Comparison of ENCODE assay signal across 8 cellular contexts in genomic region chr13:99916366-99917103, GRCh38. TPM values are rescaled to one million over a fixed set of nuclear protein-coding genes. Genes with fewer than 3 reads are reported as not detected.
DNase-seq lines count a peak whose midpoint lies in the region; ATAC-seq and TF ChIP-seq lines count a peak whose summit lies in the region.

No MANE protein-coding gene starts in this region.

- no peaks in the 10 kb centered on the region for H3K9me3 ChIP-seq in stomach

- WGBS in stomach, 5 donors, result 38 to 47% (median 42%) methylated on average over 10 of the region's 10 CpGs

- H3K36me3 ChIP-seq in stomach, result no peaks in the 10 kb centered on the region

- no peak overlapping the region for H3K27ac ChIP-seq in stomach

- TF ChIP-seq EP300 in stomach (IDR thresholded peaks at IDR 0.05), result no peak

- TF ChIP-seq CTCF in stomach (IDR thresholded peaks at IDR 0.05), result peak in 5 of 7 experiments; percentile 66 to 94 (median 79)

- peaks cover 0 to 45% (median 4%) of the 10 kb centered on the region in 3 donors for H3K27me3 ChIP-seq in stomach

- peak; percentile 90 for ATAC-seq in GM18861 (IDR thresholded peaks at IDR 0.05; ENCODE audit: unreplicated experiment)
- ATAC-seq in HG03432 (IDR thresholded peaks at IDR 0.05; ENCODE audit: unreplicated experiment), result peak; percentile 85

- no peak overlapping the region for H3K4me3 ChIP-seq in stomach

- H3K4me1 ChIP-seq in stomach, result peaks cover 0 to 4% (median 0%) of the 10 kb centered on the region in 4 donors

- TF ChIP-seq POLR2A in stomach (IDR thresholded peaks at IDR 0.05), result no peak

- DNase-seq in COLO829 (ENCODE audit: low spot score) (peak; percentile 86), NCI-H526 (lab: John Stamatoyannopoulos, UW) (peak; percentile 63 to 81), astrocyte of the hippocampus (ENCODE audit: low read depth, low spot score) (peak; percentile 82), iPS-NIHi7 (ENCODE audit: extremely low spot score) (peak; percentile 88), stomach (no peak), GOT3 (lab: John Stamatoyannopoulos, UW) (no peak)

- intact Hi-C loops in stomach (cut with DNase I; ENCODE audit: low total_unique reads), result loop anchor here (10.0 kb wide), 2 partner anchors 318 to 598 kb away; no protein-coding TSS in a partner anchor

RNA-seq across cellular contexts. Expression of gene ZIC5, which starts 55.0 kb away (rescaled TPM):
- total RNA-seq in stomach, result not detected
- polyA plus RNA-seq in stomach, result not detected

Comparison
In these comparisons a context has a peak if more than half of its experiments do, and no peak if none do; other contexts are left out.
1. DNase-seq: peak in COLO829 (single experiment), NCI-H526 (2 of 2), astrocyte of the hippocampus (single experiment) and iPS-NIHi7 (single experiment); none in stomach (single experiment) and GOT3 (single experiment).